ENCODE assay signal across 8 cellular contexts in the genomic region with DNA sequence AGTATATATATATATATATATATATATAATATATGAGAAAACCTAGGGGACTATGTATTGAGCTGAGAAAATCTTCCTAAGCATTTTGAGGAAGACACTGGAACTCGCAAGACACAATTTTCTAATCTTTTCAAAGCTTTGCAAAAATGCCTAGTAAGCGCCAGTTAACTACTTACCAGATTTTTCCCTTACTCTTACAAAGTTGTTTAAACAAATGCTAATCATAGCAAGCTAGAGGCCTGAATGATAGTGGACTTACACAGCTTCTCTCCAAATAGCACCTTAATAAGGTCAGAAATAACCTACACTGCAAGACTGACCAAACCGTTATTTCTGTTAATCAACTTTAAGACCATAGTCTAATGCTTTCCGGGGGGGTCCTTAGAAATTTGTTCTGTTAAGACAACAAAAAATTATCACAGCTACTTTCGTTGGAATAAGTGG. TPM values are rescaled to one million over a fixed set of nuclear protein-coding genes. Genes with fewer than 3 reads are reported as not detected.
DNase-seq lines count a peak whose midpoint lies in the region; ATAC-seq and TF ChIP-seq lines count a peak whose summit lies in the region.

No MANE protein-coding gene starts in this region.

- intact Hi-C loops in Calu3 (cut with micrococcal nuclease; ENCODE audit: unreplicated experiment), result loop anchor here (5.0 kb wide), 1 partner anchor 166 kb away; a partner anchor contains a TSS

- H2AFZ ChIP-seq in Karpas-422 (ENCODE audit: low read length), result no peak overlapping the region

- H3K27me3 Mint-ChIP-seq in Calu3 (ENCODE audit: unreplicated experiment) (peaks cover 13% of the 10 kb centered on the region), memory B cell (no peaks in the 10 kb centered on the region)
- peaks cover 3% of the 10 kb centered on the region for H3K27me3 Mint-ChIP-seq in activated CD8-positive, alpha-beta T cell treated with anti-CD3 and anti-CD28 coated beads, Interleukin-2, amount 10 ng/mL, durations not matched to agents 7 days and 5 days (ENCODE audit: low read depth)

- H3K4me2 ChIP-seq in Karpas-422 (ENCODE audit: low read depth, low read length, poor library complexity, severe bottlenecking), result peak overlapping the region; percentile 97

- no peak for TF ChIP-seq CTCF in Calu3 (IDR thresholded peaks at IDR 0.05; ENCODE audit: unreplicated experiment)

- H3K36me3 Mint-ChIP-seq in Calu3 (ENCODE audit: insufficient read depth, unreplicated experiment) (peaks cover 82% of the 10 kb centered on the region), memory B cell (no peaks in the 10 kb centered on the region)
- peaks cover 21% of the 10 kb centered on the region for H3K36me3 Mint-ChIP-seq in activated CD8-positive, alpha-beta T cell treated with anti-CD3 and anti-CD28 coated beads, Interleukin-2, amount 10 ng/mL, durations not matched to agents 7 days and 5 days (ENCODE audit: low read depth)

- no peaks in the 10 kb centered on the region for H3K9me3 ChIP-seq in Karpas-422 (ENCODE audit: low read length)

- no peaks in the 10 kb centered on the region for H3K9me2 ChIP-seq in Karpas-422 (replicated peaks; ENCODE audit: insufficient read depth, low read length)

- no peaks in the 10 kb centered on the region for H3K27me3 ChIP-seq in Karpas-422 (ENCODE audit: low read length)

- H4K20me1 ChIP-seq in Karpas-422 (ENCODE audit: insufficient read depth, low read depth, low read length), result no peaks in the 10 kb centered on the region

- peaks cover 56% of the 10 kb centered on the region for H3K4me1 ChIP-seq in Karpas-422 (ENCODE audit: low read length)

- H3K36me3 ChIP-seq in Karpas-422 (ENCODE audit: insufficient read depth, low read length), result no peaks in the 10 kb centered on the region

- H3K4me3 ChIP-seq in Karpas-422 (ENCODE audit: low read length), result peak overlapping the region; percentile 86

- CTCF ChIA-PET in Calu3 (lab: Charles Lee), result interaction anchor here (1.1 to 3.3 kb wide), 5 partner anchors 13 to 39 kb away, joined by 3 to 20 read pairs (median 6); a partner anchor contains a TSS
- CTCF ChIA-PET in activated CD8-positive, alpha-beta T cell treated with anti-CD3 and anti-CD28 coated beads, Interleukin-2, amount 10 ng/mL, durations not matched to agents 7 days and 5 days (lab: Charles Lee), result interaction anchor here (1.7 to 5.6 kb wide), 5 partner anchors 11 to 92 kb away, joined by 3 to 57 read pairs (median 7); a partner anchor contains a TSS

- H3K9ac ChIP-seq in Karpas-422 (ENCODE audit: low read length), result peak overlapping the region; percentile 83

- DNase-seq in Calu3, result no peak
- peak; percentile 79 for DNase-seq in Karpas-422
- no peak for DNase-seq in activated CD8-positive, alpha-beta T cell treated with anti-CD3 and anti-CD28 coated beads, Interleukin-2, amount 10 ng/mL, durations not matched to agents 7 days and 5 days
- no peak for DNase-seq in memory B cell (ENCODE audit: low spot score in 2 of 2)
- no peak for DNase-seq in GM19240 (ENCODE audit: insufficient read length, low spot score)

- BruUV-seq in Calu3 (replicated peaks; lab: Mats Ljungman, UMichigan), result no TSS peak

- H3K79me2 ChIP-seq in Karpas-422 (ENCODE audit: low read length), result no peaks in the 10 kb centered on the region

- H3K27ac Mint-ChIP-seq in Calu3 (ENCODE audit: unreplicated experiment), result peak overlapping the region; percentile 100
- peak overlapping the region; percentile 99 for H3K27ac Mint-ChIP-seq in activated CD8-positive, alpha-beta T cell treated with anti-CD3 and anti-CD28 coated beads, Interleukin-2, amount 10 ng/mL, durations not matched to agents 7 days and 5 days
- peak overlapping the region; percentile 94 for H3K27ac Mint-ChIP-seq in memory B cell

- H3K27ac ChIP-seq in Karpas-422 (ENCODE audit: low read length), result peak overlapping the region; percentile 87

- ATAC-seq in activated CD8-positive, alpha-beta T cell treated with anti-CD3 and anti-CD28 coated beads, Interleukin-2, amount 10 ng/mL, durations not matched to agents 7 days and 5 days, result no peak
- ATAC-seq in memory B cell (ENCODE audit: low read depth) (no peak), HG03097 (IDR thresholded peaks at IDR 0.05; ENCODE audit: low FRiP score, unreplicated experiment) (no peak), HG02840 (IDR thresholded peaks at IDR 0.05; ENCODE audit: low FRiP score, unreplicated experiment) (no peak), HG02763 (IDR thresholded peaks at IDR 0.05; ENCODE audit: unreplicated experiment) (no peak)

- POLR2A ChIA-PET in activated CD8-positive, alpha-beta T cell treated with anti-CD3 and anti-CD28 coated beads, Interleukin-2, amount 10 ng/mL, durations not matched to agents 7 days and 5 days (lab: Charles Lee), result interaction anchor here (0.6 to 19.5 kb wide), 43 partner anchors 9 to 1863 kb away, joined by 3 to 1951 read pairs (median 20); a partner anchor contains a TSS

- H3K4me1 Mint-ChIP-seq in Calu3 (ENCODE audit: low read depth, unreplicated experiment), result peaks cover 79% of the 10 kb centered on the region
- peaks cover 70% of the 10 kb centered on the region for H3K4me1 Mint-ChIP-seq in activated CD8-positive, alpha-beta T cell treated with anti-CD3 and anti-CD28 coated beads, Interleukin-2, amount 10 ng/mL, durations not matched to agents 7 days and 5 days (ENCODE audit: low read depth)
- peaks cover 10% of the 10 kb centered on the region for H3K4me1 Mint-ChIP-seq in memory B cell

- H3K9me3 Mint-ChIP-seq in Calu3 (ENCODE audit: low read depth, unreplicated experiment) (no peaks in the 10 kb centered on the region), memory B cell (peaks cover 2% of the 10 kb centered on the region)
- H3K9me3 Mint-ChIP-seq in activated CD8-positive, alpha-beta T cell treated with anti-CD3 and anti-CD28 coated beads, Interleukin-2, amount 10 ng/mL, durations not matched to agents 7 days and 5 days (ENCODE audit: insufficient read depth), result no peaks in the 10 kb centered on the region

- H3K4me3 Mint-ChIP-seq in Calu3 (ENCODE audit: low read depth, unreplicated experiment) (peak overlapping the region; percentile 88), memory B cell (peak overlapping the region; percentile 89)
- H3K4me3 Mint-ChIP-seq in activated CD8-positive, alpha-beta T cell treated with anti-CD3 and anti-CD28 coated beads, Interleukin-2, amount 10 ng/mL, durations not matched to agents 7 days and 5 days, result peak overlapping the region; percentile 93

RNA-seq across cellular contexts. Expression of a gene that starts 56.1 kb away (rescaled TPM):
- 24.9 and 27.1 TPM in 2 replicates for total RNA-seq in Calu3 (2022)
- 0.04 and 0.19 TPM in 2 replicates for total RNA-seq in Karpas-422 (2014; rRNA removed; shearing (Covaris generic); ENCODE audit: low replicate concordance)
- 1 to 10 TPM; 4.3 TPM for total RNA-seq in activated CD8-positive, alpha-beta T cell treated with anti-CD3 and anti-CD28 coated beads, Interleukin-2, amount 10 ng/mL, durations not matched to agents 7 days and 5 days
